27 cellular contexts compared by ENCODE assay signal in genomic region chr16:1810106-1810505, GRCh38. TPM values are rescaled to one million over a fixed set of nuclear protein-coding genes. Genes with fewer than 3 reads are reported as not detected.
"Had no signal": no experiment of that assay in that cellular context is flagged by ENCODE, and none has a peak within 500 bp of the region (broad histone marks: within the 10 kb centered on the region; RNA-seq: fewer than 3 reads in every experiment).

No MANE protein-coding gene starts in this region.

- ATAC-seq: foreskin keratinocyte; gastroesophageal sphincter; heart right ventricle; left cardiac atrium; left lung; mucosa of descending colon; psoas muscle; right cardiac atrium; stimulated activated memory B cell treated with anti-CD40 and anti-IgM and Interleukin-4, amounts not matched to agents 10 μg/mL and 1 μg/mL and 100 μg/mL, for 72 hours had no signal

- H3K36me3 ChIP-seq: ovary had no signal

- H3K27ac Mint-ChIP-seq: naive B cell; nephron progenitor cell; stimulated activated memory B cell treated with anti-CD40 and anti-IgM and Interleukin-4, amounts not matched to agents 10 μg/mL and 1 μg/mL and 100 μg/mL, for 72 hours; stimulated activated naive CD8-positive, alpha-beta T cell treated with anti-CD3 and anti-CD28 coated beads, Interleukin-15, Interleukin-2, amounts not matched to agents 100 ng/mL and 50 ng/mL, for 24 hours had no signal

- H3K27me3 ChIP-seq: foreskin keratinocyte, gastroesophageal sphincter, heart right ventricle, left lung, ovary, spleen, suprapubic skin, thyroid gland had no signal

- DNase-seq: cortex of kidney; effector CD4-positive, alpha-beta T cell; foreskin keratinocyte; heart right ventricle; mammary epithelial cell; mucosa of descending colon; naive B cell; nephron progenitor cell; occipital lobe; spleen; stimulated activated CD4-positive, alpha-beta T cell treated with anti-CD3 and anti-CD28 coated beads, Interleukin-4, amount 100 ng/mL, for 4 hours; thyroid gland; trophoblast cell had no signal

- H3K4me3 Mint-ChIP-seq: naive B cell; nephron progenitor cell; stimulated activated memory B cell treated with anti-CD40 and anti-IgM and Interleukin-4, amounts not matched to agents 10 μg/mL and 1 μg/mL and 100 μg/mL, for 72 hours; stimulated activated naive CD8-positive, alpha-beta T cell treated with anti-CD3 and anti-CD28 coated beads, Interleukin-15, Interleukin-2, amounts not matched to agents 100 ng/mL and 50 ng/mL, for 24 hours had no signal

- H3K9me3 Mint-ChIP-seq: naive B cell; stimulated activated memory B cell treated with anti-CD40 and anti-IgM and Interleukin-4, amounts not matched to agents 10 μg/mL and 1 μg/mL and 100 μg/mL, for 72 hours; stimulated activated naive CD8-positive, alpha-beta T cell treated with anti-CD3 and anti-CD28 coated beads, Interleukin-15, Interleukin-2, amounts not matched to agents 100 ng/mL and 50 ng/mL, for 24 hours had no signal

- H3K27me3 Mint-ChIP-seq: naive B cell; stimulated activated memory B cell treated with anti-CD40 and anti-IgM and Interleukin-4, amounts not matched to agents 10 μg/mL and 1 μg/mL and 100 μg/mL, for 72 hours; stimulated activated naive CD8-positive, alpha-beta T cell treated with anti-CD3 and anti-CD28 coated beads, Interleukin-15, Interleukin-2, amounts not matched to agents 100 ng/mL and 50 ng/mL, for 24 hours had no signal

- H3K4me3 ChIP-seq: gastroesophageal sphincter, heart right ventricle, left lung, mucosa of descending colon, ovary, psoas muscle, skin epidermis, spleen, suprapubic skin, thyroid gland had no signal

- H3K9me3 ChIP-seq: gastroesophageal sphincter, left lung, mucosa of descending colon, ovary, psoas muscle, suprapubic skin, thyroid gland had no signal

- H3K4me1 ChIP-seq: foreskin keratinocyte, heart right ventricle, psoas muscle, thyroid gland had no signal

- H3K4me1 Mint-ChIP-seq: nephron progenitor cell; stimulated activated memory B cell treated with anti-CD40 and anti-IgM and Interleukin-4, amounts not matched to agents 10 μg/mL and 1 μg/mL and 100 μg/mL, for 72 hours had no signal

- H3K27ac ChIP-seq: epithelial cell of prostate, foreskin keratinocyte, gastroesophageal sphincter, heart right ventricle, left lung, ovary, psoas muscle, skin epidermis, spleen, suprapubic skin, thyroid gland had no signal

RNA-seq across cellular contexts. Expression of gene IGFALS, which starts 16.6 kb away (rescaled TPM):
- total RNA-seq: dermis microvascular lymphatic vessel endothelial cell, esophagus mucosa, foreskin keratinocyte, kidney epithelial cell, left cardiac atrium, mammary epithelial cell, occipital lobe, right cardiac atrium had no signal
- polyA plus RNA-seq: foreskin keratinocyte, mammary epithelial cell had no signal
